In genomic region chr7:71244023-71244422, GRCh38 we compare ENCODE assay signal across 17 cellular contexts.
"Had no signal": no experiment of that assay in that cellular context is flagged by ENCODE, and none has a peak within 500 bp of the region (broad histone marks: within the 10 kb centered on the region; RNA-seq: fewer than 3 reads in every experiment).

No MANE protein-coding gene starts in this region.

- H3K4me3 ChIP-seq: esophagus squamous epithelium, pancreas, thyroid gland, vagina had no signal

- DNase-seq: activated CD4-positive, alpha-beta T cell treated with anti-CD3 and anti-CD28 coated beads for 4 hours; activated CD8-positive, alpha-beta memory T cell treated with anti-CD3 and anti-CD28 coated beads, Interleukin-2, amount 50 U/mL, for 4 hours; activated CD8-positive, alpha-beta T cell treated with anti-CD3 and anti-CD28 coated beads for 36 hours; activated gamma-delta T cell; activated T-cell treated with anti-CD3 and anti-CD28 coated beads, Interleukin-2, amount 50 U/mL, for 72 hours; amniotic stem cell; esophagus squamous epithelium; glutamatergic neuron; left cardiac atrium; mammary epithelial cell; naive B cell; pancreas; T-helper 2 cell; thyroid gland had no signal

- H3K36me3 ChIP-seq: esophagus squamous epithelium, pancreas, thyroid gland, vagina had no signal

- H3K4me1 ChIP-seq: pancreas had no signal

- ATAC-seq: activated CD8-positive, alpha-beta T cell treated with anti-CD3 and anti-CD28 coated beads for 36 hours; activated T-cell treated with anti-CD3 and anti-CD28 coated beads, Interleukin-2, amount 50 U/mL, for 72 hours; pancreas; stimulated activated effector memory CD8-positive, alpha-beta T cell treated with anti-CD3 and anti-CD28 coated beads, Interleukin-12 subunit alpha, Interleukin-12 subunit beta, amount 100 ng/mL, for 72 hours; WTC11 had no signal

- H3K27me3 ChIP-seq: esophagus squamous epithelium, pancreas, thyroid gland, vagina had no signal

- H3K27ac ChIP-seq: esophagus squamous epithelium, pancreas, thyroid gland, vagina had no signal

- H3K9me3 ChIP-seq: esophagus squamous epithelium, pancreas, thyroid gland, vagina had no signal
